Comparison of ENCODE assay signal across 30 cellular contexts in the genomic region with DNA sequence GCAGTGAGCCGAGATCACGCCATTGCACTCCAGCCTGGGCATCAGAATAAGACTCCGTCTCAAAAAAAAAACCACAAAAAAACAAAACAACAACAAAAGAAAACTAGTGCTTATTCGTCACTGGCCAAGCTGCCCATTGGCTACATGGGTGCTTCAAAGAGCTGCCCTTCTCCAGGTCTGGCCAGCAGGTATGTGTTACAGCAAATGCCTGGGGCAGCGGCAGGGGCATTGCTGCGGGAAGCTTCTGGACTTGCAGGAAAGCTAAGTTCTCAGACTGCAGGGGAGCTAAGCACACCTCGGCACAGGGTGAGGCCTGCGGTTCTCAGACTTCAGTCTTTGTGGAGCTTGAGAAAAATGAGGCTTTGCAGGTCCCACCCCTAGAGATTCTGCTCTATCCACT. TPM values are rescaled to one million over a fixed set of nuclear protein-coding genes. Genes with fewer than 3 reads are reported as not detected.
A peak's percentile ranks its signal among the peaks of the same experiment; 100 is the strongest.
DNase-seq lines count a peak whose midpoint lies in the region; ATAC-seq and TF ChIP-seq lines count a peak whose summit lies in the region.
"Had no signal": no experiment of that assay in that cellular context is flagged by ENCODE, and none has a peak within 500 bp of the region (broad histone marks: within the 10 kb centered on the region; RNA-seq: fewer than 3 reads in every experiment).

No MANE protein-coding gene starts in this region.

- H2BK5ac ChIP-seq in trophoblast cell (ENCODE audit: low read depth, low read length, poor library complexity) = no peak overlapping the region

- H3K9me3 Mint-ChIP-seq in nephron progenitor cell = peaks cover 1% of the 10 kb centered on the region
- H3K9me3 Mint-ChIP-seq: CD14-positive monocyte; CD4-positive, alpha-beta memory T cell; CD8-positive, alpha-beta memory T cell had no signal

- H3K27ac Mint-ChIP-seq in nephron progenitor cell = peak overlapping the region; percentile 6
- H3K27ac Mint-ChIP-seq: CD14-positive monocyte; CD4-positive, alpha-beta memory T cell; CD8-positive, alpha-beta memory T cell had no signal

- H3K27me3 Mint-ChIP-seq in nephron progenitor cell (ENCODE audit: low read depth, poor library complexity) = peaks cover 2% of the 10 kb centered on the region
- H3K27me3 Mint-ChIP-seq: CD4-positive, alpha-beta memory T cell; CD4-positive, CD25-positive, alpha-beta regulatory T cell had no signal

- H3K36me3 Mint-ChIP-seq in nephron progenitor cell (ENCODE audit: low read depth) = no peaks in the 10 kb centered on the region
- H3K36me3 Mint-ChIP-seq: CD14-positive monocyte; CD4-positive, alpha-beta memory T cell; CD4-positive, CD25-positive, alpha-beta regulatory T cell; CD8-positive, alpha-beta memory T cell had no signal

- H3K79me2 ChIP-seq in trophoblast cell (ENCODE audit: control insufficient read depth, insufficient read depth, low read length, poor library complexity) = no peaks in the 10 kb centered on the region

- H3K4me3 Mint-ChIP-seq in nephron progenitor cell = no peak overlapping the region
- H3K4me3 Mint-ChIP-seq: CD14-positive monocyte; CD4-positive, alpha-beta memory T cell; CD4-positive, CD25-positive, alpha-beta regulatory T cell; CD8-positive, alpha-beta memory T cell had no signal

- H3K9ac ChIP-seq in trophoblast cell (ENCODE audit: low read length) = no peak overlapping the region
- H3K9ac ChIP-seq: BLaER1 had no signal

- H4K8ac ChIP-seq in trophoblast cell (ENCODE audit: low read depth, low read length) = no peak overlapping the region

- peaks cover 27% of the 10 kb centered on the region for H3K4me1 Mint-ChIP-seq in nephron progenitor cell
- H3K4me1 Mint-ChIP-seq: CD14-positive monocyte; CD4-positive, alpha-beta memory T cell; CD4-positive, CD25-positive, alpha-beta regulatory T cell; CD8-positive, alpha-beta memory T cell had no signal

- H3K18ac ChIP-seq in trophoblast cell (ENCODE audit: low read length) = no peak overlapping the region

- no peak overlapping the region for H3K4ac ChIP-seq in trophoblast cell (ENCODE audit: low read depth, low read length)

- intact Hi-C loops in dorsolateral prefrontal cortex (cut with DNase I) = no loop called here

- H4K91ac ChIP-seq in trophoblast cell (ENCODE audit: low read depth, low read length) = no peak overlapping the region

- no peaks in the 10 kb centered on the region for H3K27me3 ChIP-seq in dorsolateral prefrontal cortex
- no peaks in the 10 kb centered on the region for H3K27me3 ChIP-seq in trophoblast cell (ENCODE audit: insufficient read depth, low read length)
- H3K27me3 ChIP-seq: BE2C, BLaER1 had no signal

- peak overlapping the region in 34 of 59 donors; percentile 2 to 90 (median 38) for H3K27ac ChIP-seq in dorsolateral prefrontal cortex
- no peak overlapping the region for H3K27ac ChIP-seq in trophoblast cell (ENCODE audit: low read depth, low read length)
- H3K27ac ChIP-seq: BLaER1 had no signal

- no peaks in the 10 kb centered on the region for H3K9me3 ChIP-seq in trophoblast cell (ENCODE audit: insufficient read depth, low read depth, low read length)
- H3K9me3 ChIP-seq: BE2C, BLaER1 had no signal

- H2BK120ac ChIP-seq in trophoblast cell (ENCODE audit: insufficient read depth, low read length, poor library complexity) = no peak overlapping the region

- no peaks in the 10 kb centered on the region for H3K36me3 ChIP-seq in trophoblast cell (ENCODE audit: control insufficient read depth in 1 of 2, insufficient read depth in 2 of 2, low read length in 2 of 2)
- H3K36me3 ChIP-seq: BE2C, BLaER1 had no signal

- no peaks in the 10 kb centered on the region for H3K4me1 ChIP-seq in trophoblast cell (ENCODE audit: control insufficient read depth in 1 of 2, insufficient read depth in 2 of 2, low read length in 2 of 2)
- H3K4me1 ChIP-seq: BE2C, BLaER1 had no signal

- no peak overlapping the region for H2AFZ ChIP-seq in trophoblast cell (ENCODE audit: insufficient read depth, low read length, poor library complexity)

- no peak overlapping the region for H2BK12ac ChIP-seq in trophoblast cell (ENCODE audit: low read length)

- no peak overlapping the region for H4K12ac ChIP-seq in trophoblast cell (ENCODE audit: low read depth, low read length)

- H3K14ac ChIP-seq in trophoblast cell (ENCODE audit: low read length) = no peak overlapping the region

- TF ChIP-seq CTCF in dorsolateral prefrontal cortex (IDR thresholded peaks at IDR 0.05 in 54 of 56, conservative IDR thresholded peaks at IDR 0.05 in 2 of 56; ENCODE audit: low read depth in 1 of 56, partially characterized antibody in 56 of 56) (no peak), nephron progenitor cell (IDR thresholded peaks at IDR 0.05) (no peak)

- ATAC-seq in GM18870 (IDR thresholded peaks at IDR 0.05; ENCODE audit: unreplicated experiment) = no peak
- ATAC-seq: GM12878 had no signal

- H3K79me1 ChIP-seq in trophoblast cell (ENCODE audit: low read length) = no peaks in the 10 kb centered on the region

- WGBS in trophoblast cell (ENCODE audit: extremely low coverage, insufficient coverage, insufficient read length) = no CpG with 5 or more reads among the region's 8 CpGs

- H3K4me2 ChIP-seq in trophoblast cell (ENCODE audit: low read length) = no peak overlapping the region
- H3K4me2 ChIP-seq: BLaER1 had no signal

- H2AK5ac ChIP-seq in trophoblast cell (ENCODE audit: low read length) = no peak overlapping the region

- DNase-seq in dorsolateral prefrontal cortex = no peak
- DNase-seq in islet precursor cell = peak; percentile 77
- no peak for DNase-seq in nephron progenitor cell
- DNase-seq in trophoblast cell = peak; percentile 65 to 72
- no peak for DNase-seq in NCI-H526 (lab: John Stamatoyannopoulos, UW)
- DNase-seq in NCI-H187 (lab: John Stamatoyannopoulos, UW) = no peak
- DNase-seq in OCI-M2 (lab: John Stamatoyannopoulos, UW; ENCODE audit: unreplicated experiment) = no peak
- DNase-seq: 8988T; ACHN; BE2C; C1 segment of cervical spinal cord; CD4-positive, alpha-beta memory T cell; CD4-positive, CD25-positive, alpha-beta regulatory T cell; CD8-positive, alpha-beta memory T cell; COR-L47; DMS 273 treated with DMSO at 0.1 percent for 48 hours; DMS153; DMS53; DMS79; DND-41; EL; GDM1 had no signal

- H3K4me3 ChIP-seq in dorsolateral prefrontal cortex (no peak overlapping the region), trophoblast cell (ENCODE audit: low read depth, low read length) (no peak overlapping the region)
- H3K4me3 ChIP-seq: BLaER1, GM12878 had no signal

- H3K23ac ChIP-seq in trophoblast cell (ENCODE audit: low read length) = no peak overlapping the region

RNA-seq across cellular contexts. Expression of a gene that starts 4.1 kb away (rescaled TPM):
- total RNA-seq in dorsolateral prefrontal cortex = 10 to 100 TPM in 84 of 120 experiments, 1 to 10 TPM in 36; 1.8 to 35.0 (median 12.2) TPM
- not detected in 2 replicates for polyA plus RNA-seq in trophoblast cell (2013)
- total RNA-seq: A673; CD4-positive, alpha-beta memory T cell; CD4-positive, CD25-positive, alpha-beta regulatory T cell; CD8-positive, alpha-beta memory T cell; Daoy; G401; GM12878 had no signal
- polyA plus RNA-seq: AG04450; CD14-positive monocyte; CD4-positive, alpha-beta memory T cell; CD4-positive, CD25-positive, alpha-beta regulatory T cell; CD8-positive, alpha-beta memory T cell; GM12878 had no signal

Comparison
In these comparisons a context has a peak if more than half of its experiments do, and no peak if none do; other contexts are left out.
1. DNase-seq: peak in islet precursor cell (single experiment) and trophoblast cell (2 of 2); none in dorsolateral prefrontal cortex (0 of 10), nephron progenitor cell (single experiment), NCI-H526 (0 of 2), NCI-H187 (0 of 2) and OCI-M2 (single experiment).